Comparison of ENCODE assay signal across 8 cellular contexts in genomic region chr22:46044718-46045458, GRCh38.
DNase-seq lines count a peak whose midpoint lies in the region; ATAC-seq and TF ChIP-seq lines count a peak whose summit lies in the region.

No MANE protein-coding gene starts in this region.

- WGBS in mesodermal cell (ENCODE audit: insufficient coverage in 2 of 2), 2 experiments, result 6 to 10% methylated on average over 37 to 38 of the region's 77 CpGs
- WGBS in thyroid gland, 2 donors, result 4 to 5% methylated on average over 29 to 35 of the region's 77 CpGs

- intact Hi-C loops in PC-3 (cut with micrococcal nuclease) (loop anchor here (5.0 kb wide), 1 partner anchor 42 kb away; no protein-coding TSS in a partner anchor), thyroid gland (cut with DNase I) (no loop called here)

- no peak for DNase-seq in AG10803 (ENCODE audit: low read depth)
- DNase-seq in PC-3, result no peak
- peak in 1 of 3 donors; percentile 18 for DNase-seq in effector memory CD4-positive, alpha-beta T cell
- peak in 1 of 2 donors; percentile 53 for DNase-seq in thyroid gland
- no peak for DNase-seq in NCI-H2081 (lab: John Stamatoyannopoulos, UW)
- no peak for DNase-seq in NK-92 treated with Interleukin-12 subunit alpha and Interleukin-12 subunit beta, amount 100 ng/mL, for 24 hours (lab: John Stamatoyannopoulos, UW)
- no peak for DNase-seq in retina

- peak overlapping the region; percentile 77 for H3K4me3 ChIP-seq in AG10803 (ENCODE audit: low read length)
- H3K4me3 ChIP-seq in PC-3 (ENCODE audit: low read length), result peak overlapping the region; percentile 81
- H3K4me3 ChIP-seq in effector memory CD4-positive, alpha-beta T cell (ENCODE audit: insufficient read depth, low read depth, low read length, poor library complexity, severe bottlenecking), result peak overlapping the region; percentile 62
- H3K4me3 ChIP-seq in mesodermal cell (ENCODE audit: extremely low read depth, insufficient read depth, low read length, poor library complexity, severe bottlenecking), result peak overlapping the region; percentile 26
- peak overlapping the region; percentile 22 to 75 (median 40) for H3K4me3 ChIP-seq in thyroid gland (replicated peaks in 1 of 3)

- peak in 1 of 2 donors; percentile 64 for TF ChIP-seq POLR2A in thyroid gland (IDR thresholded peaks at IDR 0.05)

- peaks cover 51% of the 10 kb centered on the region for H3K4me1 ChIP-seq in PC-3 (ENCODE audit: insufficient read depth, low read length)
- peaks cover 14% of the 10 kb centered on the region for H3K4me1 ChIP-seq in effector memory CD4-positive, alpha-beta T cell (ENCODE audit: control insufficient read depth, insufficient read depth, low read length, poor library complexity, severe bottlenecking)
- peaks cover 14% of the 10 kb centered on the region for H3K4me1 ChIP-seq in mesodermal cell (ENCODE audit: control insufficient read depth, insufficient read depth, low read length, poor library complexity, severe bottlenecking)
- H3K4me1 ChIP-seq in thyroid gland, result peaks cover 26 to 65% of the 10 kb centered on the region in 2 donors

- H3K79me2 ChIP-seq in PC-3 (ENCODE audit: low read length), result peaks cover 77% of the 10 kb centered on the region

- H3K36me3 ChIP-seq in PC-3 (ENCODE audit: low read depth, low read length) (no peaks in the 10 kb centered on the region), mesodermal cell (ENCODE audit: control insufficient read depth, insufficient read depth, low read length) (no peaks in the 10 kb centered on the region), thyroid gland (no peaks in the 10 kb centered on the region)
- H3K36me3 ChIP-seq in effector memory CD4-positive, alpha-beta T cell (ENCODE audit: control insufficient read depth, insufficient read depth, low read length), result no peaks in the 10 kb centered on the region

- H3K27me3 ChIP-seq in PC-3 (ENCODE audit: low read length), result no peaks in the 10 kb centered on the region
- H3K27me3 ChIP-seq in effector memory CD4-positive, alpha-beta T cell (replicated peaks; ENCODE audit: control insufficient read depth, insufficient read depth, low read length, poor library complexity, severe bottlenecking), result no peaks in the 10 kb centered on the region
- H3K27me3 ChIP-seq in thyroid gland, result no peaks in the 10 kb centered on the region

- peak overlapping the region; percentile 59 for H2AFZ ChIP-seq in PC-3 (ENCODE audit: low read length)

- peak overlapping the region; percentile 82 for H3K9ac ChIP-seq in PC-3 (ENCODE audit: low read length)

- no peaks in the 10 kb centered on the region for H3K9me2 ChIP-seq in PC-3 (replicated peaks; ENCODE audit: low read length)

- H3K4me2 ChIP-seq in PC-3 (ENCODE audit: low read length), result peak overlapping the region; percentile 98

- BruUV-seq in PC-3 (replicated peaks; lab: Mats Ljungman, UMichigan), result no TSS peak

- CTCF ChIA-PET in PC-3 (lab: Charles Lee), result interaction anchor here (1.0 kb wide), 1 partner anchor 8 kb away, joined by 3 read pairs; no protein-coding TSS in a partner anchor

- no peaks in the 10 kb centered on the region for H3F3A ChIP-seq in PC-3 (ENCODE audit: low read length, unreplicated experiment)

- peak; percentile 14 for ATAC-seq in PC-3

- H3K9me3 ChIP-seq in PC-3 (ENCODE audit: low read length) (no peaks in the 10 kb centered on the region), mesodermal cell (ENCODE audit: control insufficient read depth, low read length) (no peaks in the 10 kb centered on the region), thyroid gland (no peaks in the 10 kb centered on the region)
- no peaks in the 10 kb centered on the region for H3K9me3 ChIP-seq in effector memory CD4-positive, alpha-beta T cell (ENCODE audit: control insufficient read depth, low read length)

- H4K20me1 ChIP-seq in PC-3 (ENCODE audit: low read length), result no peaks in the 10 kb centered on the region

- peak overlapping the region; percentile 63 for H3K27ac ChIP-seq in PC-3 (ENCODE audit: low read length)
- peak overlapping the region; percentile 66 for H3K27ac ChIP-seq in effector memory CD4-positive, alpha-beta T cell (ENCODE audit: insufficient read depth, low read length, poor library complexity, severe bottlenecking)
- H3K27ac ChIP-seq in mesodermal cell (ENCODE audit: low read depth, low read length, severe bottlenecking), result no peak overlapping the region
- peak overlapping the region; percentile 89 to 98 (median 97) for H3K27ac ChIP-seq in thyroid gland

- POLR2A ChIA-PET in PC-3 (lab: Charles Lee; ENCODE audit: unreplicated experiment), result no interaction called here

- TF ChIP-seq CTCF in AG10803 (conservative IDR thresholded peaks at IDR 0.05; ENCODE audit: low read length) (no peak), PC-3 (conservative IDR thresholded peaks at IDR 0.05; ENCODE audit: low read depth, low read length) (no peak), thyroid gland (IDR thresholded peaks at IDR 0.05) (no peak)

Comparison
In these comparisons a context has a peak if more than half of its experiments do, and no peak if none do; other contexts are left out.
1. H3K4me3 ChIP-seq: peak in every context shown above with its lines; median percentile 81 in PC-3; 77 in AG10803; 62 in effector memory CD4-positive, alpha-beta T cell; 40 in thyroid gland; 26 in mesodermal cell.